Comparison of ENCODE assay signal across 12 cellular contexts in the genomic region with DNA sequence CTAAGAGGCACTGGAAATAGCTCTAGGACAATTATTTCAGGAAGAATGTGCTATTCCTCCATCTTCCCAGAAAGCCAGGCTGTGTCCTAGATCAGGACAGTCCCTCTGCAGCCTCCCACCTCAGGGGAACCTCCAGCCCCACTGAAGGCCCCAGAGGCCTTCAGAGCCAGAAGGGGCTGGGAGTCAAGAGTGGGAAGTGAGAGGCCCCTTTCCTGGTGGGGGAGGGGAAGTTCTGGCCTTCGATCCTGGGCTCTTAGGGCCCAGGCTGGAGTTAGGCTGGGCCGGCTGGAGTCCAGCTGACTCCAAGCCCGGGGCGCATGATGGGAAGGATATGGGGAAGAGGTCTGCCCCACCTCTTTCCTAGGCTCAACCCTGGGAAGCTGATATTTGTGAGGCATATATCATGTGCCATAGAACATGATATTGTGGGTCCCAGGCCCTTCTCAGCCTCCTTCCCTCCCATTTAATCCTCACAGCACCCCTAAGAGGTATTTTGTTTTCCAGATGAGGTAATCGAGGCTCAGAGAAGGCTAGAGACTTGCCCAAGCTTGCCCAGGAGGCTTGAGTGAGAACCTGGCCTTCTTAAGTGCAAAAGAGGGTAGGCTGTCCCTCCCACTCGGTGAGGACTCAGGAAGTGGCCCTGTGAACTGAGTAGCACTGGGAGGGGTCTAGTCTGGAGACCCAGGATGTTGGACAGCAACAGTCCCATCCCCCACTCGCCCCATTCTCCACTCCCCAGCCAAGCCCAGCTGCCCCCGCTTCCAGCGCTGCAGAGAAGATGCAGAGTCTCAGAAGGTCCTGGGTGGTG. TPM values are rescaled to one million over a fixed set of nuclear protein-coding genes. Genes with fewer than 3 reads are reported as not detected.
DNase-seq lines count a peak whose midpoint lies in the region; ATAC-seq and TF ChIP-seq lines count a peak whose summit lies in the region.
"Had no signal": no experiment of that assay in that cellular context is flagged by ENCODE, and none has a peak within 500 bp of the region (broad histone marks: within the 10 kb centered on the region; RNA-seq: fewer than 3 reads in every experiment).

No MANE protein-coding gene starts in this region.

- H3K4me3 ChIP-seq in HUES6 (ENCODE audit: low read depth, low read length) (no peak overlapping the region), ascending aorta (no peak overlapping the region), right cardiac atrium (ENCODE audit: low read length) (no peak overlapping the region), subcutaneous abdominal adipose tissue (ENCODE audit: low read depth in 1 of 5, low read length in 5 of 5) (peak overlapping the region in 1 of 5 donors; percentile 29), HAP-1 (no peak overlapping the region)
- H3K4me3 ChIP-seq: dorsolateral prefrontal cortex, right lobe of liver had no signal

- H3K4me1 ChIP-seq in HUES6 (ENCODE audit: control insufficient read depth, insufficient read depth, low read length) (peaks cover 27% of the 10 kb centered on the region), ascending aorta (peaks cover 12 to 18% of the 10 kb centered on the region in 2 donors), right cardiac atrium (ENCODE audit: control insufficient read depth, insufficient read depth, low read length) (peaks cover 15% of the 10 kb centered on the region), subcutaneous abdominal adipose tissue (ENCODE audit: control insufficient read depth in 5 of 5, insufficient read depth in 5 of 5, low read length in 5 of 5) (peaks cover 16 to 43% (median 34%) of the 10 kb centered on the region in 5 donors), HAP-1 (no peaks in the 10 kb centered on the region)

- H3K27me3 ChIP-seq in HUES6 (ENCODE audit: control insufficient read depth, insufficient read depth, low read length) (no peaks in the 10 kb centered on the region), ascending aorta (no peaks in the 10 kb centered on the region), right cardiac atrium (ENCODE audit: control insufficient read depth, insufficient read depth) (no peaks in the 10 kb centered on the region), subcutaneous abdominal adipose tissue (ENCODE audit: control insufficient read depth in 5 of 5, insufficient read depth in 4 of 5, low read length in 5 of 5) (no peaks in the 10 kb centered on the region), HAP-1 (ENCODE audit: low read depth) (no peaks in the 10 kb centered on the region)
- H3K27me3 ChIP-seq: dorsolateral prefrontal cortex, right lobe of liver had no signal

- H3K4me1 Mint-ChIP-seq in natural killer cell, result peaks cover 0 to 9% of the 10 kb centered on the region in 2 donors

- H3K27ac ChIP-seq in HUES6 (ENCODE audit: low read depth, low read length) (peak overlapping the region; percentile 1; the same call in 1 of the 2 replicates), ascending aorta (peak overlapping the region; percentile 67 to 69), right cardiac atrium (ENCODE audit: low read length) (peak overlapping the region; percentile 81), subcutaneous abdominal adipose tissue (ENCODE audit: low read depth, low read length) (peak overlapping the region; percentile 92)
- H3K27ac ChIP-seq: dorsolateral prefrontal cortex, right lobe of liver had no signal

- intact Hi-C loops in ascending aorta (cut with DNase I) (no loop called here), right cardiac atrium (cut with DNase I) (no loop called here), natural killer cell (cut with micrococcal nuclease) (no loop called here)

- WGBS in right cardiac atrium, result 42% methylated on average over 9 of the region's 9 CpGs

- H3K9ac ChIP-seq in HUES6 (ENCODE audit: low read length) (peak overlapping the region; percentile 6), subcutaneous abdominal adipose tissue (ENCODE audit: low read length in 5 of 5) (peak overlapping the region; percentile 28 to 71 (median 57))

- no peaks in the 10 kb centered on the region for H3K9me3 ChIP-seq in HUES6 (ENCODE audit: control insufficient read depth, insufficient read depth, low read depth, low read length)
- H3K9me3 ChIP-seq in ascending aorta, result no peaks in the 10 kb centered on the region
- H3K9me3 ChIP-seq in right cardiac atrium (ENCODE audit: control insufficient read depth, low read length), result no peaks in the 10 kb centered on the region
- no peaks in the 10 kb centered on the region for H3K9me3 ChIP-seq in subcutaneous abdominal adipose tissue (ENCODE audit: control insufficient read depth in 5 of 5, low read length in 5 of 5)
- no peaks in the 10 kb centered on the region for H3K9me3 ChIP-seq in HAP-1
- H3K9me3 ChIP-seq: right lobe of liver had no signal

- in situ Hi-C loops in HAP-1 (cut with MboI; ENCODE audit: low sequenced_read_pairs), result loop anchor here (10.0 kb wide), 1 partner anchor 251 kb away; no protein-coding TSS in a partner anchor

- no peaks in the 10 kb centered on the region for H3K36me3 Mint-ChIP-seq in natural killer cell

- peaks cover 0 to 4% of the 10 kb centered on the region in 2 donors for H3K27me3 Mint-ChIP-seq in natural killer cell (ENCODE audit: low read depth in 2 of 2)

- H3K4me3 Mint-ChIP-seq in natural killer cell, result no peak overlapping the region

- no peaks in the 10 kb centered on the region for H3K36me3 ChIP-seq in HUES6 (ENCODE audit: control insufficient read depth, insufficient read depth, low read length)
- no peaks in the 10 kb centered on the region for H3K36me3 ChIP-seq in ascending aorta
- H3K36me3 ChIP-seq in subcutaneous abdominal adipose tissue (ENCODE audit: control insufficient read depth in 5 of 5, insufficient read depth in 5 of 5, low read length in 5 of 5), result no peaks in the 10 kb centered on the region
- H3K36me3 ChIP-seq in HAP-1 (replicated peaks), result no peaks in the 10 kb centered on the region
- H3K36me3 ChIP-seq: right lobe of liver had no signal

- H3K9me3 Mint-ChIP-seq in natural killer cell, result no peaks in the 10 kb centered on the region
- H3K9me3 Mint-ChIP-seq: activated T-cell treated with anti-CD3 and anti-CD28 coated beads, Interleukin-2, amount 50 U/mL, for 4 hours had no signal

- TF ChIP-seq CTCF in ascending aorta (IDR thresholded peaks at IDR 0.05), result no peak
- no peak for TF ChIP-seq CTCF in natural killer cell (IDR thresholded peaks at IDR 0.05)

- H3K27ac Mint-ChIP-seq in natural killer cell, result no peak overlapping the region

- DNase-seq in ascending aorta (ENCODE audit: low spot score in 2 of 2) (no peak), right cardiac atrium (peak; percentile 56 to 91 (median 87)), HuH-7.5 (ENCODE audit: low spot score) (no peak), natural killer cell (no peak), NCI-H146 (lab: John Stamatoyannopoulos, UW) (no peak), HAP-1 (ENCODE audit: low spot score in 2 of 2) (no peak)
- DNase-seq: activated T-cell treated with anti-CD3 and anti-CD28 coated beads, Interleukin-2, amount 50 U/mL, for 4 hours; dorsolateral prefrontal cortex; NCI-H345 had no signal

- ATAC-seq in right cardiac atrium (peak; percentile 53 to 63), natural killer cell (no peak)

RNA-seq across cellular contexts. Expression of a gene that starts 18.6 kb away (rescaled TPM):
- total RNA-seq in ascending aorta (1,294 TPM), right cardiac atrium (100 to 1,000 TPM; 320 to 659 (median 492) TPM), natural killer cell (under 1 TPM; 0.54 to 0.93 (median 0.90) TPM)
- 257 TPM for polyA plus RNA-seq in right cardiac atrium

RNA-seq across cellular contexts. Expression of a gene that starts 21.1 kb away (rescaled TPM):
- not detected for total RNA-seq in ascending aorta
- total RNA-seq in right cardiac atrium, result under 1 TPM in 1 of 4 donors, not detected in 3; 0.53 TPM
- 0.09 TPM for polyA plus RNA-seq in right cardiac atrium
- not detected for total RNA-seq in natural killer cell
- total RNA-seq: dorsolateral prefrontal cortex, right lobe of liver had no signal

RNA-seq across cellular contexts. Expression of a gene that starts 45.8 kb away (rescaled TPM):
- total RNA-seq in ascending aorta (not detected), right cardiac atrium (under 1 TPM in 1 of 4 donors, not detected in 3; 0.86 TPM), natural killer cell (not detected)
- not detected for polyA plus RNA-seq in right cardiac atrium
- total RNA-seq: dorsolateral prefrontal cortex had no signal

Comparison
In these comparisons a context has a peak if more than half of its experiments do, and no peak if none do; other contexts are left out.
1. H3K27ac ChIP-seq: peak in every context shown above with its lines; median percentile 92 in subcutaneous abdominal adipose tissue; 81 in right cardiac atrium; 68 in ascending aorta; 1 in HUES6.
2. DNase-seq: peak in right cardiac atrium (3 of 3); none in ascending aorta (0 of 2), HuH-7.5 (single experiment), natural killer cell (single experiment), NCI-H146 (single experiment) and HAP-1 (0 of 2).
3. ATAC-seq: peak in right cardiac atrium (2 of 2); none in natural killer cell (0 of 3).
4. RNA of a gene that starts 18.6 kb away (total RNA-seq): 1,294 TPM in ascending aorta (single experiment) and 320 to 659 TPM in right cardiac atrium; 0.54 to 0.93 TPM in natural killer cell; every median in the first group is over 100 times any median in the second.